In the genomic region with DNA sequence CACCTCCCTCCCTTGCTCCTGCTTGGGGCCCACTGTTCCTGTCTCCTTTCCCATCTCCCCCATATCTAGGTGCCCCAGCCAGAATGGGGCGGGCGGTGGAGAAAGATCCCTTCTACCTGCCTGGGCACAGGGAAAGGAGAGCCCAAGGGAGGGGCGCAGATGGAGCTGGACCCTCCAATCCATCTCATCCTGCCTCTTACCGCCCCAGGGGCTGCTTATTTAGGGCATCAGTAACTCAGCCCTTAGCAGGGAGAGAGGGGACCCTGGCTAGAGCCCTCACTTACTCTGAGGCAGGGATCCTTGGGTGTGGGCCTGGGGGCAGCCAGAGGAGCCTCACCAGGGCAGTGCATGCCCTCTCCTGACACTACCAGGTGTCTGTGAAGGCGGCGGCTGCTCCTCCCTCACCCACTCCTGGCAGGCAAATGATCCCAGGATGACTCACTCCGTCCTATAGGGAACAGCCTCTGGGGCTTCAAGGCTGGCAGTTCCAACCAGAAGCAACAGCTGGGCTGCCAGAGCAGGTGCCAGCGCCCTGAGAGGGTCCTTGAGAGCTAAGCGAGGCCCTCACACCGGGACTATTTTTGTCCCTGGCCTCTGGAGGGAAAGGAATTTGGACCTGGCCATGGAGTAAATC, we compare ENCODE assay signal across 10 cellular contexts. TPM values are rescaled to one million over a fixed set of nuclear protein-coding genes. Genes with fewer than 3 reads are reported as not detected.
DNase-seq lines count a peak whose midpoint lies in the region; ATAC-seq and TF ChIP-seq lines count a peak whose summit lies in the region.
"Had no signal": no experiment of that assay in that cellular context is flagged by ENCODE, and none has a peak within 500 bp of the region (broad histone marks: within the 10 kb centered on the region; RNA-seq: fewer than 3 reads in every experiment).

No MANE protein-coding gene starts in this region.

- no peak for ATAC-seq in T-helper 17 cell

- H3K27me3 ChIP-seq in AG04450 (ENCODE audit: control insufficient read depth, insufficient read depth, low read length) (no peaks in the 10 kb centered on the region), adrenal gland (no peaks in the 10 kb centered on the region), layer of hippocampus (ENCODE audit: control insufficient read depth, insufficient read depth, low read length) (no peaks in the 10 kb centered on the region)

- POLR2A ChIA-PET in AG04450 (lab: Yijun Ruan, JAX), result interaction anchor here (0.9 kb wide), 1 partner anchor 23 kb away, joined by 3 read pairs; no protein-coding TSS in a partner anchor

- TF ChIP-seq CTCF in AG04450 (IDR thresholded peaks at IDR 0.05; ENCODE audit: low read depth, low read length) (no peak), adrenal gland (IDR thresholded peaks at IDR 0.05) (no peak)

- H3K27me3 Mint-ChIP-seq in T-helper 17 cell, result peaks cover 34% of the 10 kb centered on the region

- TF ChIP-seq POLR2A in adrenal gland (IDR thresholded peaks at IDR 0.05), result peak in 1 of 2 donors; percentile 47

- H3K4me1 Mint-ChIP-seq in T-helper 17 cell, result peaks cover 6% of the 10 kb centered on the region

- H3K4me3 Mint-ChIP-seq in T-helper 17 cell, result no peak overlapping the region

- intact Hi-C loops in adrenal gland (cut with DNase I), result no loop called here

- WGBS in adrenal gland, 4 donors, result 52 to 93% (median 58%) methylated on average over 4 to 10 of the region's 10 CpGs

- peak overlapping the region; percentile 2 for H3K27ac ChIP-seq in AG04450 (ENCODE audit: low read depth, low read length)
- H3K27ac ChIP-seq in adrenal gland, result peak overlapping the region in 3 of 5 donors; percentile 37 to 70 (median 52)
- peak overlapping the region; percentile 90 for H3K27ac ChIP-seq in layer of hippocampus (ENCODE audit: low read depth, low read length)

- CTCF ChIA-PET in AG04450 (lab: Charles Lee), result no interaction called here

- no peak overlapping the region for H3K27ac Mint-ChIP-seq in T-helper 17 cell

- H3K9me3 ChIP-seq in AG04450 (ENCODE audit: control insufficient read depth, insufficient read depth, low read length) (peaks cover 4% of the 10 kb centered on the region; the same call in 1 of the 2 replicates), adrenal gland (replicated peaks in 1 of 3) (no peaks in the 10 kb centered on the region), T-helper 17 cell (ENCODE audit: control insufficient read depth, low read length, poor library complexity, severe bottlenecking) (no peaks in the 10 kb centered on the region)

- peaks cover 3% of the 10 kb centered on the region for H3K36me3 Mint-ChIP-seq in T-helper 17 cell (ENCODE audit: low read depth)

- H3K4me3 ChIP-seq in AG04450 (ENCODE audit: low read depth, low read length) (no peak overlapping the region), adrenal gland (no peak overlapping the region)

- DNase-seq in AG04450 (ENCODE audit: low read depth, low spot score) (no peak), NCI-H1105 treated with DMSO at 0.1 percent for 48 hours (lab: John Stamatoyannopoulos, UW) (peak; percentile 44), adrenal gland (peak; percentile 82 to 94 (median 90)), foreskin melanocyte (no peak), T-helper 17 cell (no peak)
- DNase-seq in activated CD4-positive, alpha-beta T cell treated with anti-CD3 and anti-CD28 coated beads for 1 hour, result no peak
- no peak for DNase-seq in stimulated activated CD4-positive, alpha-beta T cell treated with anti-CD3 and anti-CD28 coated beads, Interleukin-4, amount 100 ng/mL, for 1 hour

- H3K36me3 ChIP-seq in adrenal gland (replicated peaks in 1 of 2), result no peaks in the 10 kb centered on the region

- H3K4me1 ChIP-seq in adrenal gland (replicated peaks in 1 of 2), result peaks cover 32 to 41% of the 10 kb centered on the region in 2 donors

RNA-seq across cellular contexts. Expression of a gene that starts 16.3 kb away (rescaled TPM):
- 16.1 and 26.9 TPM in 2 replicates for polyA plus RNA-seq in AG04450 (2011; rRNA removed)
- polyA minus RNA-seq in AG04450 (2011; rRNA and poly(A)+ RNA removed), result 20.3 and 25.8 TPM in 2 replicates
- total RNA-seq in adrenal gland, result 10 to 100 TPM; 55.4 to 74.9 (median 66.8) TPM
- 10 to 100 TPM; 10.2 to 87.7 (median 54.3) TPM for polyA plus RNA-seq in adrenal gland
- under 1 TPM in 1 of 2 donors, not detected in 1; 0.50 TPM for total RNA-seq in T-helper 17 cell

RNA-seq across cellular contexts. Expression of a gene that starts 49.0 kb away (rescaled TPM):
- polyA plus RNA-seq in AG04450 (2011; rRNA removed) (not detected in 2 replicates), adrenal gland (1 to 10 TPM in 2 of 3 donors, not detected in 1; 2.0 to 4.2 TPM)
- polyA minus RNA-seq in AG04450 (2011; rRNA and poly(A)+ RNA removed), result not detected in 2 replicates
- total RNA-seq in adrenal gland (1 to 10 TPM in 5 of 8 donors, under 1 TPM in 1, not detected in 2; 0.67 to 9.9 (median 1.7) TPM), T-helper 17 cell (not detected)
- total RNA-seq: mononuclear cell, urinary bladder had no signal

Comparison
In these comparisons a context has a peak if more than half of its experiments do, and no peak if none do; other contexts are left out.
1. DNase-seq: peak in NCI-H1105 treated with DMSO at 0.1 percent for 48 hours (single experiment) and adrenal gland (7 of 7); none in AG04450 (single experiment), foreskin melanocyte (single experiment), activated CD4-positive, alpha-beta T cell treated with anti-CD3 and anti-CD28 coated beads for 1 hour (single experiment), T-helper 17 cell (0 of 3) and stimulated activated CD4-positive, alpha-beta T cell treated with anti-CD3 and anti-CD28 coated beads, Interleukin-4, amount 100 ng/mL, for 1 hour (single experiment).
2. H3K27ac ChIP-seq: peak in every context shown above with its lines; median percentile 90 in layer of hippocampus; 52 in adrenal gland; 2 in AG04450.
3. RNA of a gene that starts 16.3 kb away (total RNA-seq): 55.4 to 74.9 TPM in adrenal gland; 0.50 TPM in T-helper 17 cell; every median in the first group is over 10 times any median in the second.